ENCODE assay signal across 8 cellular contexts in the genomic region with DNA sequence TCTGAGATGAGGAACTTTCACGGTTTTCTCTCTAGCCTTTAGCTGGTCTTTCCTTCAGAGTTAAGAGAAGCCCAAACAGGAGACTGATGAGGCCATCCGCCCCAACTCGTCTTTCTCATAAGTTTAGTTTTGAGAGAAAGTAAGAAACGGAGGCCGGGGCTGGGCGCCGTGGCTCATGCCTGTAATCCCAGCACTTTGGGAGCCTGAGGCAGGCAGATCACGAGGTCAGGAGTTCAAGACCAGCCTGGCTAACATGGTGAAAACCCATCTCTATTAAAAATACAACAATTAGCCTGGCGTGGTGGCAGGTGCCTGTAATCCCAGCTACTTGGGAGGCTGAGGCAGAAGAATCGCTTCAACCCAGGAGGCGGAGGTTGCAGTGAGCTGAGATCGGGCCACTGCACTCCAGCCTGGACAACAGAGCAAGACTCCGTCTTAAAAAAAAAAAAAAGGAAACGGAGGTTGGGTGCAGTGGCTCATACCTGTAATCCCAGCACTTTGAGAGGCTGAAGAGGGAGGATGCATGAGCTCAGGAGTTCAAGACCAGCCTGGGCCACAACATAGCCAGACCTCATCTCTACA. TPM values are rescaled to one million over a fixed set of nuclear protein-coding genes. Genes with fewer than 3 reads are reported as not detected.
DNase-seq lines count a peak whose midpoint lies in the region; ATAC-seq and TF ChIP-seq lines count a peak whose summit lies in the region.
"Not testable (repeated sequence)": the region's sequence is repeated elsewhere in the genome, so short reads cannot be mapped to it uniquely, and the experiment has no call there.

No MANE protein-coding gene starts in this region.

- CTCF ChIA-PET in CD8-positive, alpha-beta T cell (lab: Charles Lee), result interaction anchor here (1.0 to 1.1 kb wide), 2 partner anchors 27 to 71 kb away, joined by 3 to 4 read pairs; no protein-coding TSS in a partner anchor
- CTCF ChIA-PET in activated CD4-positive, alpha-beta memory T cell treated with anti-CD3 and anti-CD28 coated beads for 36 hours (lab: Charles Lee), result interaction anchor here (0.6 to 2.7 kb wide), 4 partner anchors 24 to 149 kb away, joined by 3 to 8 read pairs (median 4); no protein-coding TSS in a partner anchor

- H3K27me3 Mint-ChIP-seq in CD8-positive, alpha-beta T cell (ENCODE audit: low read depth); activated CD4-positive, alpha-beta memory T cell treated with anti-CD3 and anti-CD28 coated beads for 36 hours; activated naive CD8-positive, alpha-beta T cell treated with anti-CD3 and anti-CD28 coated beads, Interleukin-2, amount 10 ng/mL, durations not matched to agents 7 days and 5 days: not testable (repeated sequence)

- TF ChIP-seq POLR2A in esophagus muscularis mucosa (IDR thresholded peaks at IDR 0.05; ENCODE audit: low read depth); spleen (IDR thresholded peaks at IDR 0.05): not testable (repeated sequence)

- WGBS in esophagus muscularis mucosa, result 81% methylated on average over 14 of the region's 14 CpGs
- WGBS in spleen, 5 donors, result 45 to 56% (median 52%) methylated on average over 13 to 14 of the region's 14 CpGs

- H3K4me1 Mint-ChIP-seq in CD8-positive, alpha-beta T cell (ENCODE audit: low read depth), result peaks cover 87% of the 10 kb centered on the region
- H3K4me1 Mint-ChIP-seq in activated CD4-positive, alpha-beta memory T cell treated with anti-CD3 and anti-CD28 coated beads for 36 hours (ENCODE audit: low read depth), result peaks cover 90% of the 10 kb centered on the region
- peaks cover 81% of the 10 kb centered on the region for H3K4me1 Mint-ChIP-seq in activated naive CD8-positive, alpha-beta T cell treated with anti-CD3 and anti-CD28 coated beads, Interleukin-2, amount 10 ng/mL, durations not matched to agents 7 days and 5 days

- peak overlapping the region in 1 of 2 donors; percentile 16 for H3K9ac ChIP-seq in mucosa of rectum (ENCODE audit: low read depth in 1 of 2, low read length in 2 of 2)

- H3K27ac Mint-ChIP-seq in CD8-positive, alpha-beta T cell, result peak overlapping the region; percentile 100
- H3K27ac Mint-ChIP-seq in activated CD4-positive, alpha-beta memory T cell treated with anti-CD3 and anti-CD28 coated beads for 36 hours, result peak overlapping the region; percentile 97
- H3K27ac Mint-ChIP-seq in activated naive CD8-positive, alpha-beta T cell treated with anti-CD3 and anti-CD28 coated beads, Interleukin-2, amount 10 ng/mL, durations not matched to agents 7 days and 5 days, result peak overlapping the region; percentile 97

- peak overlapping the region; percentile 89 for H3K4me3 Mint-ChIP-seq in CD8-positive, alpha-beta T cell
- H3K4me3 Mint-ChIP-seq in activated CD4-positive, alpha-beta memory T cell treated with anti-CD3 and anti-CD28 coated beads for 36 hours, result peak overlapping the region; percentile 93
- peak overlapping the region; percentile 91 for H3K4me3 Mint-ChIP-seq in activated naive CD8-positive, alpha-beta T cell treated with anti-CD3 and anti-CD28 coated beads, Interleukin-2, amount 10 ng/mL, durations not matched to agents 7 days and 5 days

- not testable (repeated sequence) for TF ChIP-seq CTCF in CD8-positive, alpha-beta T cell (IDR thresholded peaks at IDR 0.05); esophagus muscularis mucosa (IDR thresholded peaks at IDR 0.05); spleen (IDR thresholded peaks at IDR 0.05 in 8 of 11, conservative IDR thresholded peaks at IDR 0.05 in 3 of 11); upper lobe of right lung (IDR thresholded peaks at IDR 0.05)

- not testable (repeated sequence) for H3K36me3 ChIP-seq in CD8-positive, alpha-beta T cell (ENCODE audit: insufficient read depth, low read length); upper lobe of right lung
- H3K36me3 ChIP-seq in esophagus muscularis mucosa (peaks cover 25 to 52% (median 43%) of the 10 kb centered on the region in 4 donors), mucosa of rectum (ENCODE audit: control insufficient read depth in 2 of 2, insufficient read depth in 2 of 2, low read length in 2 of 2) (peaks cover 6 to 13% of the 10 kb centered on the region in 2 donors), spleen (peaks cover 0 to 48% (median 8%) of the 10 kb centered on the region in 6 donors)

- ATAC-seq in CD8-positive, alpha-beta T cell; activated naive CD8-positive, alpha-beta T cell treated with anti-CD3 and anti-CD28 coated beads, Interleukin-2, amount 10 ng/mL, durations not matched to agents 7 days and 5 days (ENCODE audit: low read depth); upper lobe of right lung: not testable (repeated sequence)

- peak overlapping the region; percentile 98 for H3K27ac ChIP-seq in CD8-positive, alpha-beta T cell (ENCODE audit: low read depth, low read length)
- H3K27ac ChIP-seq in esophagus muscularis mucosa (replicated peaks in 1 of 4) (peak overlapping the region; percentile 72 to 88 (median 86)), mucosa of rectum (ENCODE audit: low read depth in 2 of 2, low read length in 2 of 2) (peak overlapping the region; percentile 34 to 85), spleen (peak overlapping the region; percentile 86 to 96 (median 92)), upper lobe of right lung (peak overlapping the region; percentile 71)

- peak overlapping the region; percentile 33 for H3K4me3 ChIP-seq in CD8-positive, alpha-beta T cell (ENCODE audit: low read depth, low read length)
- H3K4me3 ChIP-seq in Jurkat, Clone E6-1 (ENCODE audit: low read length), result peak overlapping the region; percentile 46
- H3K4me3 ChIP-seq in esophagus muscularis mucosa, result peak overlapping the region; percentile 9 to 33 (median 14)
- H3K4me3 ChIP-seq in mucosa of rectum (ENCODE audit: low read length in 2 of 2), result not testable (repeated sequence)
- H3K4me3 ChIP-seq in spleen, result peak overlapping the region in 7 of 8 donors; percentile 9 to 72 (median 26)
- peak overlapping the region; percentile 21 for H3K4me3 ChIP-seq in upper lobe of right lung

- not testable (repeated sequence) for H3K9me3 Mint-ChIP-seq in CD8-positive, alpha-beta T cell; activated CD4-positive, alpha-beta memory T cell treated with anti-CD3 and anti-CD28 coated beads for 36 hours; activated naive CD8-positive, alpha-beta T cell treated with anti-CD3 and anti-CD28 coated beads, Interleukin-2, amount 10 ng/mL, durations not matched to agents 7 days and 5 days

- TF ChIP-seq EP300 in esophagus muscularis mucosa (IDR thresholded peaks at IDR 0.05), result not testable (repeated sequence)

- peaks cover 87% of the 10 kb centered on the region for H3K4me1 ChIP-seq in CD8-positive, alpha-beta T cell (ENCODE audit: insufficient read depth, low read length)
- H3K4me1 ChIP-seq in esophagus muscularis mucosa, result peaks cover 20 to 76% (median 71%) of the 10 kb centered on the region in 4 donors
- H3K4me1 ChIP-seq in mucosa of rectum (ENCODE audit: control insufficient read depth in 2 of 2, insufficient read depth in 2 of 2, low read length in 2 of 2), result peaks cover 8 to 18% of the 10 kb centered on the region in 2 donors
- peaks cover 57 to 100% (median 85%) of the 10 kb centered on the region in 6 donors for H3K4me1 ChIP-seq in spleen
- H3K4me1 ChIP-seq in upper lobe of right lung, result peaks cover 23% of the 10 kb centered on the region

- H3K9me3 ChIP-seq in CD8-positive, alpha-beta T cell (ENCODE audit: low read length); esophagus muscularis mucosa; mucosa of rectum (ENCODE audit: control insufficient read depth in 2 of 2, low read length in 2 of 2); spleen; upper lobe of right lung: not testable (repeated sequence)

- not testable (repeated sequence) for DNase-seq in CD8-positive, alpha-beta T cell; Jurkat, Clone E6-1 (ENCODE audit: low read depth, low spot score); activated CD4-positive, alpha-beta memory T cell treated with anti-CD3 and anti-CD28 coated beads for 36 hours; activated naive CD8-positive, alpha-beta T cell treated with anti-CD3 and anti-CD28 coated beads, Interleukin-2, amount 10 ng/mL, durations not matched to agents 7 days and 5 days; esophagus muscularis mucosa (ENCODE audit: extremely low spot score); spleen; upper lobe of right lung

- H3K27me3 ChIP-seq in CD8-positive, alpha-beta T cell (ENCODE audit: insufficient read depth, low read length); esophagus muscularis mucosa; mucosa of rectum (ENCODE audit: control insufficient read depth in 2 of 2, insufficient read depth in 2 of 2, low read length in 2 of 2); spleen (replicated peaks in 1 of 7); upper lobe of right lung: not testable (repeated sequence)

- intact Hi-C loops in CD8-positive, alpha-beta T cell (cut with DNase I, micrococcal nuclease); esophagus muscularis mucosa (cut with DNase I); spleen (cut with DNase I; ENCODE audit: low total_unique reads); upper lobe of right lung (cut with DNase I): not testable (repeated sequence)
- intact Hi-C loops in activated CD4-positive, alpha-beta memory T cell treated with anti-CD3 and anti-CD28 coated beads for 36 hours (cut with micrococcal nuclease), result loop anchor here (1.0 kb wide), 1 partner anchor 43 kb away; no protein-coding TSS in a partner anchor

- H3K36me3 Mint-ChIP-seq in CD8-positive, alpha-beta T cell, result peaks cover 40% of the 10 kb centered on the region
- peaks cover 56% of the 10 kb centered on the region for H3K36me3 Mint-ChIP-seq in activated CD4-positive, alpha-beta memory T cell treated with anti-CD3 and anti-CD28 coated beads for 36 hours
- H3K36me3 Mint-ChIP-seq in activated naive CD8-positive, alpha-beta T cell treated with anti-CD3 and anti-CD28 coated beads, Interleukin-2, amount 10 ng/mL, durations not matched to agents 7 days and 5 days, result peaks cover 42% of the 10 kb centered on the region

- POLR2A ChIA-PET in CD8-positive, alpha-beta T cell (lab: Charles Lee), result interaction anchor here (1.3 to 3.7 kb wide), 4 partner anchors 55 to 151 kb away, joined by 4 to 15 read pairs (median 11); partner anchors contain the start of genes C9orf78, FNBP1 and USP20
- POLR2A ChIA-PET in activated CD4-positive, alpha-beta memory T cell treated with anti-CD3 and anti-CD28 coated beads for 36 hours (lab: Charles Lee), result interaction anchor here (0.5 to 2.9 kb wide), 14 partner anchors 19 to 217 kb away, joined by 3 to 12 read pairs (median 4); partner anchors contain the start of genes FNBP1 and GPR107
- POLR2A ChIA-PET in activated naive CD8-positive, alpha-beta T cell treated with anti-CD3 and anti-CD28 coated beads, Interleukin-2, amount 10 ng/mL, durations not matched to agents 7 days and 5 days (lab: Charles Lee), result interaction anchor here (1.0 to 10.9 kb wide), 8 partner anchors 16 to 208 kb away, joined by 3 to 195 read pairs (median 4); partner anchors contain the start of genes C9orf78, FNBP1 and USP20

RNA-seq across cellular contexts. Expression of gene USP20, which starts 55.6 kb away (rescaled TPM):
- total RNA-seq in CD8-positive, alpha-beta T cell, result 10 to 100 TPM; 83.5 to 91.0 TPM
- 46.8 TPM for polyA plus RNA-seq in Jurkat, Clone E6-1 (2012; ENCODE audit: insufficient read depth, insufficient read length)
- total RNA-seq in activated CD4-positive, alpha-beta memory T cell treated with anti-CD3 and anti-CD28 coated beads for 36 hours, result 10 to 100 TPM; 51.6 to 55.3 TPM
- 100 to 1,000 TPM; 107 to 111 TPM for total RNA-seq in activated naive CD8-positive, alpha-beta T cell treated with anti-CD3 and anti-CD28 coated beads, Interleukin-2, amount 10 ng/mL, durations not matched to agents 7 days and 5 days
- 10 to 100 TPM; 31.1 to 45.3 (median 38.7) TPM for total RNA-seq in esophagus muscularis mucosa
- 10 to 100 TPM; 29.7 to 55.3 (median 39.4) TPM for total RNA-seq in spleen
- polyA plus RNA-seq in spleen, result 10 to 100 TPM; 38.1 to 83.7 (median 67.6) TPM
- 21.4 TPM for total RNA-seq in upper lobe of right lung

RNA-seq across cellular contexts. Expression of gene C9orf78, which starts 55.7 kb away (rescaled TPM):
- total RNA-seq in CD8-positive, alpha-beta T cell, result 100 to 1,000 TPM; 176 to 190 TPM
- 225 TPM for polyA plus RNA-seq in Jurkat, Clone E6-1 (2012; ENCODE audit: insufficient read depth, insufficient read length)
- 10 to 100 TPM; 43.6 to 47.0 TPM for total RNA-seq in activated CD4-positive, alpha-beta memory T cell treated with anti-CD3 and anti-CD28 coated beads for 36 hours
- 10 to 100 TPM; 71.4 to 73.4 TPM for total RNA-seq in activated naive CD8-positive, alpha-beta T cell treated with anti-CD3 and anti-CD28 coated beads, Interleukin-2, amount 10 ng/mL, durations not matched to agents 7 days and 5 days
- 100 to 1,000 TPM in 1 of 4 donors, 10 to 100 TPM in 3; 47.3 to 139 (median 62.6) TPM for total RNA-seq in esophagus muscularis mucosa
- total RNA-seq in spleen, result 100 to 1,000 TPM in 1 of 7 donors, 10 to 100 TPM in 6; 35.6 to 105 (median 47.3) TPM
- polyA plus RNA-seq in spleen, result 10 to 100 TPM; 51.5 to 68.9 (median 66.3) TPM
- 36.6 TPM for total RNA-seq in upper lobe of right lung
